In the genomic region with DNA sequence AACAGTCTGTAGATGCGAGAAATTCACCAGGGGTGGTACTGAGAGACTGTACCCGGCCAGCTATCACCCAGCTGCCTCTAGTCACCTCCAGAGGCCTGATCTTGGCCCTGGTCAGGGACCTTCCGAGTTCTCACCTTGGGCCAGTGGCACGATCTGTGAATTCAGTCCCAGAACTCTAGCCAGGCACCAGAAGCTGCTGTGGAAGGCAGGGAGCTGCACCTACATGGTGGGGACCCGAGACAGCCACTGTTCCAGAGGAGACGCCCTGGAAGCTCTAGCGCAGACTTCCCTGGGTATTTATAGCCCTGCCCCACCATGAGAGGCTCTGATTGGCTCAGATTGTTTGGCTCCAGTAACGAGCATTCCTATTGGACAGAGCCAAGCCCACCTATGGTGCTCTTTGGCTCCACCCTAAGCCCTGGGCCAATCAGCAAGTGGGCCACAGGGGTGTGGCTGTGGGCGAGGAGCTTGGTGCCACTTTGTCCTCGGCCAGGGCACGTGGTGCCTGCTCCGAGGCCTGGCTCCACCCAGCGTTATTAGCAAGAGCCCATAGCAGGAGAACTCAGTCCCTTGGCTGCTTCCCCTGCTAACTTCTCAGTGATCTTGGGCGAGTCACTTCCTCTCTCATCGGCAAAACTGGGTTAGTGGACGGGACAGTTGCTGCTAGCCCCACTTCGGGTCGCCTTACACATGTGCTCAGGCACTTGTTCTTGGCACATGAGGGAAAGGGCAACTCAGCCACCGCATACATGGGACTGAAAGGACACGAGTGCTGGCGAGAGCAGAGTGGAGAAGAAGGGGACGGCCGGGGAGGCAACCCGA, we compare ENCODE assay signal across 20 cellular contexts.
DNase-seq lines count a peak whose midpoint lies in the region; ATAC-seq, FAIRE-seq and TF ChIP-seq lines count a peak whose summit lies in the region.
"Had no signal": no experiment of that assay in that cellular context is flagged by ENCODE, and none has a peak within 500 bp of the region (broad histone marks: within the 10 kb centered on the region; RNA-seq: fewer than 3 reads in every experiment).

No MANE protein-coding gene starts in this region.

- no peak for TF ChIP-seq EP300 in A549 (IDR thresholded peaks at IDR 0.05)

- H3K27ac ChIP-seq in A549 (no peak overlapping the region), OCI-LY3 (ENCODE audit: low read length) (no peak overlapping the region), vagina (no peak overlapping the region), lower lobe of right lung (no peak overlapping the region)
- H3K27ac ChIP-seq: breast epithelium, heart left ventricle had no signal

- H3K79me2 ChIP-seq in OCI-LY3 (ENCODE audit: low read length) = no peaks in the 10 kb centered on the region

- no peaks in the 10 kb centered on the region for H3K27me3 ChIP-seq in OCI-LY3 (ENCODE audit: low read depth, low read length)
- H3K27me3 ChIP-seq in vagina = no peaks in the 10 kb centered on the region
- peaks cover 4% of the 10 kb centered on the region for H3K27me3 ChIP-seq in lower lobe of right lung (ENCODE audit: low read depth)
- H3K27me3 ChIP-seq: breast epithelium had no signal

- H3K36me3 ChIP-seq in OCI-LY3 (replicated peaks; ENCODE audit: low read depth, low read length) (no peaks in the 10 kb centered on the region), vagina (no peaks in the 10 kb centered on the region), lower lobe of right lung (no peaks in the 10 kb centered on the region)
- H3K36me3 ChIP-seq: breast epithelium, heart left ventricle had no signal

- no peaks in the 10 kb centered on the region for H4K20me1 ChIP-seq in OCI-LY3 (ENCODE audit: insufficient read depth, low read length)

- H3K4me3 ChIP-seq in A549 (no peak overlapping the region), GM12864 (ENCODE audit: low read depth, low read length) (no peak overlapping the region), OCI-LY3 (ENCODE audit: low read length) (peak overlapping the region; percentile 53; the same call in 1 of the 2 replicates), vagina (no peak overlapping the region), lower lobe of right lung (no peak overlapping the region)
- H3K4me3 ChIP-seq: breast epithelium, heart left ventricle had no signal

- no peak for TF ChIP-seq RAD21 in A549 (conservative IDR thresholded peaks at IDR 0.05 in 1 of 2, IDR thresholded peaks at IDR 0.05 in 1 of 2)

- intact Hi-C loops in vagina (cut with DNase I) = no loop called here
- intact Hi-C loops in lower lobe of right lung (cut with DNase I) = no loop called here

- H3K4me1 ChIP-seq in A549 = no peaks in the 10 kb centered on the region
- no peaks in the 10 kb centered on the region for H3K4me1 ChIP-seq in OCI-LY3 (ENCODE audit: low read length)
- H3K4me1 ChIP-seq in vagina = no peaks in the 10 kb centered on the region
- H3K4me1 ChIP-seq in lower lobe of right lung = no peaks in the 10 kb centered on the region
- H3K4me1 ChIP-seq: breast epithelium, heart left ventricle had no signal

- POLR2A ChIA-PET in A549 (lab: Yijun Ruan, JAX) = no interaction called here

- ATAC-seq in A549 (peak in 1 of 2 experiments; percentile 76; a peak in 3 of 6 replicates), HG03571 (IDR thresholded peaks at IDR 0.05; ENCODE audit: unreplicated experiment) (no peak), lower lobe of right lung (no peak)
- ATAC-seq: heart left ventricle, T-helper 17 cell had no signal

- no peak for TF ChIP-seq POLR2A in A549 (IDR thresholded peaks at IDR 0.05; ENCODE audit: low read length)
- TF ChIP-seq POLR2A in vagina (IDR thresholded peaks at IDR 0.05) = no peak

- 75% methylated on average over 20 of the region's 24 CpGs for WGBS in A549 (ENCODE audit: missing lambda C conversion rate)

- H3K9me3 ChIP-seq in A549 = no peaks in the 10 kb centered on the region
- H3K9me3 ChIP-seq in OCI-LY3 (ENCODE audit: insufficient read depth, low read length) = no peaks in the 10 kb centered on the region
- H3K9me3 ChIP-seq in vagina = no peaks in the 10 kb centered on the region
- H3K9me3 ChIP-seq in lower lobe of right lung = no peaks in the 10 kb centered on the region
- H3K9me3 ChIP-seq: breast epithelium, heart left ventricle had no signal

- TF ChIP-seq CTCF in A549 (IDR thresholded peaks at IDR 0.05) (no peak), GM12864 (IDR thresholded peaks at IDR 0.05; ENCODE audit: low read depth, low read length, missing control alignments) (no peak), OCI-LY3 (IDR thresholded peaks at IDR 0.05; ENCODE audit: low read depth, low read length) (no peak), vagina (IDR thresholded peaks at IDR 0.05) (no peak), lower lobe of right lung (IDR thresholded peaks at IDR 0.05) (no peak)

- H3K9ac ChIP-seq in OCI-LY3 (ENCODE audit: low read length) = no peak overlapping the region

- CTCF ChIA-PET in A549 (lab: Yijun Ruan, JAX) = interaction anchor here (1.1 to 1.7 kb wide), 2 partner anchors 28 to 55 kb away, joined by 3 to 5 read pairs; no protein-coding TSS in a partner anchor

- no peak for FAIRE-seq in A549 (lab: Jason Lieb, UNC)
- FAIRE-seq: keratinocyte had no signal

- H2AFZ ChIP-seq in OCI-LY3 (ENCODE audit: low read depth, low read length) = 0 out of 2 replicates have a peak overlapping the region, but pooled peaks have one; percentile 46

- H3K4me2 ChIP-seq in A549 (no peak overlapping the region), OCI-LY3 (ENCODE audit: low read length) (peak overlapping the region; percentile 28; the same call in 1 of the 2 replicates)

- peak; percentile 22 to 42 for DNase-seq in A549 (ENCODE audit: low read depth in 1 of 2, low spot score in 1 of 2)
- DNase-seq in GM12864 (ENCODE audit: low read depth) = peak; percentile 24
- peak; percentile 40 for DNase-seq in iPS-NIHi11 (ENCODE audit: low spot score)
- DNase-seq in cerebellar cortex (ENCODE audit: low spot score) = no peak
- no peak for DNase-seq in vagina (ENCODE audit: extremely low spot score in 2 of 2)
- no peak for DNase-seq in lower lobe of right lung
- DNase-seq: activated CD4-positive, alpha-beta T cell treated with anti-CD3 and anti-CD28 coated beads for 1 hour; activated naive CD8-positive, alpha-beta T cell treated with anti-CD3 and anti-CD28 coated beads, Interleukin-2, amount 10 ng/mL, durations not matched to agents 7 days and 5 days; activated T-cell treated with anti-CD3 and anti-CD28 coated beads, Interleukin-2, amount 50 U/mL, for 1 hour; effector CD4-positive, alpha-beta T cell; H7; heart left ventricle; mesenchymal stem cell; NCI-H1092 treated with DMSO at 0.1 percent for 48 hours; substantia nigra; T-helper 17 cell had no signal

TF ChIP-seq in A549, 52 proteins besides CTCF, POLR2A, EP300 and RAD21 (continues in another document):
- TF ChIP-seq HOXA7 (CRISPR knock-in tag; IDR thresholded peaks at IDR 0.05) (no peak), NR3C1 (IDR thresholded peaks at IDR 0.05) (no peak), FOSL2 (IDR thresholded peaks at IDR 0.05) (no peak), FOSL2 (CRISPR knock-in tag; IDR thresholded peaks at IDR 0.05) (no peak), MAFK (IDR thresholded peaks at IDR 0.05; ENCODE audit: partially characterized antibody) (no peak), KDM1A (IDR thresholded peaks at IDR 0.05; ENCODE audit: low read depth) (no peak), HES2 (IDR thresholded peaks at IDR 0.05) (no peak), JUNB (IDR thresholded peaks at IDR 0.05) (no peak), REST (IDR thresholded peaks at IDR 0.05) (no peak), MAX (IDR thresholded peaks at IDR 0.05) (no peak), ZC3H11A (IDR thresholded peaks at IDR 0.05) (no peak), KDM5A (IDR thresholded peaks at IDR 0.05) (no peak), EHF (CRISPR knock-in tag; IDR thresholded peaks at IDR 0.05) (no peak), ZNF302 (CRISPR knock-in tag; IDR thresholded peaks at IDR 0.05) (no peak), CEBPB (IDR thresholded peaks at IDR 0.05) (no peak), ESRRA (IDR thresholded peaks at IDR 0.05; ENCODE audit: borderline replicate concordance, low read length) (no peak), FOXS1 (CRISPR knock-in tag; IDR thresholded peaks at IDR 0.05) (no peak), EHMT2 (IDR thresholded peaks at IDR 0.05; ENCODE audit: low read depth) (no peak)

Comparison
In these comparisons a context has a peak if more than half of its experiments do, and no peak if none do; other contexts are left out.
1. DNase-seq: peak in A549 (2 of 2), GM12864 (single experiment) and iPS-NIHi11 (single experiment); none in cerebellar cortex (single experiment), vagina (0 of 2) and lower lobe of right lung (single experiment).